In genomic region chrX:110568396-110568795, GRCh38 we compare ENCODE assay signal across 22 cellular contexts.
"Had no signal": no experiment of that assay in that cellular context is flagged by ENCODE, and none has a peak within 500 bp of the region (broad histone marks: within the 10 kb centered on the region; RNA-seq: fewer than 3 reads in every experiment).

No MANE protein-coding gene starts in this region.

- H3K36me3 ChIP-seq: breast epithelium, gastrocnemius medialis, lower lobe of right lung, stomach had no signal

- H3K4me1 Mint-ChIP-seq: naive B cell had no signal

- H3K9me3 ChIP-seq: gastrocnemius medialis, lower lobe of right lung, testis had no signal

- FAIRE-seq: TTC549 had no signal

- H3K27me3 Mint-ChIP-seq: activated CD4-positive, alpha-beta T cell treated with anti-CD3 and anti-CD28 coated beads, Interleukin-2, amount 10 ng/mL, durations not matched to agents 24 days and 14 days; dendritic cell treated with granulocyte-macrophage colony-stimulating factor and Interleukin-4, amounts not matched to agents 40 ng/mL and 50 ng/mL, for 4 days had no signal

- DNase-seq: activated CD4-positive, alpha-beta T cell treated with anti-CD3 and anti-CD28 coated beads, Interleukin-2, amount 10 ng/mL, durations not matched to agents 24 days and 14 days; activated CD4-positive, CD25-positive, alpha-beta regulatory T cell; activated CD8-positive, alpha-beta memory T cell treated with anti-CD3 and anti-CD28 coated beads, Interleukin-2, amount 50 U/mL, for 4 hours; activated CD8-positive, alpha-beta T cell treated with anti-CD3 and anti-CD28 coated beads, Interleukin-2, amount 10 ng/mL, durations not matched to agents 7 days and 5 days; activated gamma-delta T cell; activated T-cell treated with anti-CD3 and anti-CD28 coated beads, Interleukin-2, amount 50 U/mL, for 48 hours; cerebellar nuclear complex; effector memory CD4-positive, alpha-beta T cell; gastrocnemius medialis; left colon; lower lobe of right lung; midbrain; naive B cell; posterior cingulate gyrus; right cardiac atrium; stomach; testis had no signal

- H3K27ac ChIP-seq: breast epithelium, gastrocnemius medialis, lower lobe of right lung, stomach, testis had no signal

- H3K4me2 ChIP-seq: smooth muscle cell had no signal

- H3K36me3 Mint-ChIP-seq: activated naive CD4-positive, alpha-beta T cell treated with anti-CD3 and anti-CD28 coated beads, Interleukin-2, amount 50 U/mL, for 72 hours; naive B cell had no signal

- H3K27ac Mint-ChIP-seq: activated CD4-positive, alpha-beta T cell treated with anti-CD3 and anti-CD28 coated beads, Interleukin-2, amount 10 ng/mL, durations not matched to agents 24 days and 14 days; activated CD8-positive, alpha-beta T cell treated with anti-CD3 and anti-CD28 coated beads, Interleukin-2, amount 10 ng/mL, durations not matched to agents 7 days and 5 days; activated naive CD4-positive, alpha-beta T cell treated with anti-CD3 and anti-CD28 coated beads, Interleukin-2, amount 50 U/mL, for 72 hours; dendritic cell treated with granulocyte-macrophage colony-stimulating factor and Interleukin-4, amounts not matched to agents 40 ng/mL and 50 ng/mL, for 4 days; naive B cell had no signal

- H3K9me3 Mint-ChIP-seq: activated CD4-positive, alpha-beta T cell treated with anti-CD3 and anti-CD28 coated beads, Interleukin-2, amount 10 ng/mL, durations not matched to agents 24 days and 14 days; activated naive CD4-positive, alpha-beta T cell treated with anti-CD3 and anti-CD28 coated beads, Interleukin-2, amount 50 U/mL, for 72 hours; dendritic cell treated with granulocyte-macrophage colony-stimulating factor and Interleukin-4, amounts not matched to agents 40 ng/mL and 50 ng/mL, for 4 days had no signal

- H3K27me3 ChIP-seq: gastrocnemius medialis, stomach, testis had no signal

- H3K4me1 ChIP-seq: breast epithelium, gastrocnemius medialis, lower lobe of right lung, stomach, testis had no signal

- H3K4me3 Mint-ChIP-seq: activated CD4-positive, alpha-beta T cell treated with anti-CD3 and anti-CD28 coated beads, Interleukin-2, amount 10 ng/mL, durations not matched to agents 24 days and 14 days; activated CD8-positive, alpha-beta T cell treated with anti-CD3 and anti-CD28 coated beads, Interleukin-2, amount 10 ng/mL, durations not matched to agents 7 days and 5 days; dendritic cell treated with granulocyte-macrophage colony-stimulating factor and Interleukin-4, amounts not matched to agents 40 ng/mL and 50 ng/mL, for 4 days; naive B cell had no signal

- H3K4me3 ChIP-seq: breast epithelium, gastrocnemius medialis, lower lobe of right lung, smooth muscle cell, stomach, testis had no signal
